ENCODE assay signal across 22 cellular contexts in genomic region chr21:44975720-44976555, GRCh38.
"Had no signal": no experiment of that assay in that cellular context is flagged by ENCODE, and none has a peak within 500 bp of the region (broad histone marks: within the 10 kb centered on the region; RNA-seq: fewer than 3 reads in every experiment).

No MANE protein-coding gene starts in this region.

- H3K9me3 ChIP-seq: colonic mucosa, gastrocnemius medialis, heart left ventricle, left lung, mucosa of descending colon, pancreas, sigmoid colon, thyroid gland had no signal

- ATAC-seq: activated CD4-positive, CD25-positive, alpha-beta regulatory T cell treated with anti-CD3 and anti-CD28 coated beads, Interleukin-2, amount 50 U/mL, for 24 hours; activated CD8-positive, alpha-beta T cell treated with anti-CD3 and anti-CD28 coated beads, Interleukin-2, amount 10 ng/mL, durations not matched to agents 7 days and 5 days; activated T-cell treated with anti-CD3 and anti-CD28 coated beads, Interleukin-2, amount 50 U/mL, for 4 hours; gastrocnemius medialis; heart left ventricle; left lung; mucosa of descending colon; naive thymus-derived CD4-positive, alpha-beta T cell had no signal

- H3K27me3 Mint-ChIP-seq: activated CD4-positive, alpha-beta T cell treated with anti-CD3 and anti-CD28 coated beads, Interleukin-2, amount 10 ng/mL, durations not matched to agents 7 days and 5 days; brain; memory B cell; naive thymus-derived CD4-positive, alpha-beta T cell had no signal

- H3K4me3 ChIP-seq: colonic mucosa, gastrocnemius medialis, heart left ventricle, left lung, mucosa of descending colon, pancreas, sigmoid colon, thyroid gland had no signal

- DNase-seq: activated CD4-positive, alpha-beta T cell treated with anti-CD3 and anti-CD28 coated beads, Interleukin-2, amount 10 ng/mL, durations not matched to agents 7 days and 5 days; activated CD8-positive, alpha-beta T cell treated with anti-CD3 and anti-CD28 coated beads, Interleukin-2, amount 10 ng/mL, durations not matched to agents 7 days and 5 days; activated naive CD4-positive, alpha-beta T cell treated with anti-CD3 and anti-CD28 coated beads for 36 hours; activated T-cell treated with anti-CD3 and anti-CD28 coated beads, Interleukin-2, amount 50 U/mL, for 4 hours; central memory CD4-positive, alpha-beta T cell; colonic mucosa; erythroblast; gastrocnemius medialis; kidney; mucosa of descending colon; naive thymus-derived CD4-positive, alpha-beta T cell; sigmoid colon; stimulated activated CD4-positive, alpha-beta T cell treated with anti-CD3 and anti-CD28 coated beads, Interleukin-12 subunit alpha, Interleukin-12 subunit beta, amount 100 ng/mL, for 4 hours; stimulated activated CD4-positive, alpha-beta T cell treated with anti-CD3 and anti-CD28 coated beads, Interleukin-1b, Interleukin-23, amount 100 ng/mL, for 48 hours; stimulated activated naive CD4-positive, alpha-beta T cell treated with Interleukin-2 at 50 U/mL for 16 hours had no signal

- H3K36me3 ChIP-seq: colonic mucosa, gastrocnemius medialis, pancreas had no signal

- H3K27ac Mint-ChIP-seq: activated CD4-positive, alpha-beta T cell treated with anti-CD3 and anti-CD28 coated beads, Interleukin-2, amount 10 ng/mL, durations not matched to agents 7 days and 5 days; activated CD8-positive, alpha-beta T cell treated with anti-CD3 and anti-CD28 coated beads, Interleukin-2, amount 10 ng/mL, durations not matched to agents 7 days and 5 days; activated naive CD4-positive, alpha-beta T cell treated with anti-CD3 and anti-CD28 coated beads for 36 hours; brain; memory B cell; naive thymus-derived CD4-positive, alpha-beta T cell had no signal

- H3K4me1 ChIP-seq: colonic mucosa, gastrocnemius medialis, heart left ventricle, left lung, pancreas, thyroid gland had no signal

- H3K4me3 Mint-ChIP-seq: activated CD4-positive, alpha-beta T cell treated with anti-CD3 and anti-CD28 coated beads, Interleukin-2, amount 10 ng/mL, durations not matched to agents 7 days and 5 days; activated CD8-positive, alpha-beta T cell treated with anti-CD3 and anti-CD28 coated beads, Interleukin-2, amount 10 ng/mL, durations not matched to agents 7 days and 5 days; activated naive CD4-positive, alpha-beta T cell treated with anti-CD3 and anti-CD28 coated beads for 36 hours; activated T-cell treated with anti-CD3 and anti-CD28 coated beads, Interleukin-2, amount 50 U/mL, for 4 hours; brain; memory B cell; naive thymus-derived CD4-positive, alpha-beta T cell had no signal

- H3K9me3 Mint-ChIP-seq: activated CD4-positive, alpha-beta T cell treated with anti-CD3 and anti-CD28 coated beads, Interleukin-2, amount 10 ng/mL, durations not matched to agents 7 days and 5 days; activated naive CD4-positive, alpha-beta T cell treated with anti-CD3 and anti-CD28 coated beads for 36 hours; activated T-cell treated with anti-CD3 and anti-CD28 coated beads, Interleukin-2, amount 50 U/mL, for 4 hours; brain; memory B cell; naive thymus-derived CD4-positive, alpha-beta T cell had no signal

- H3K27ac ChIP-seq: colonic mucosa, gastrocnemius medialis, heart left ventricle, left lung, pancreas, thyroid gland had no signal

- H3K4me1 Mint-ChIP-seq: activated CD4-positive, alpha-beta T cell treated with anti-CD3 and anti-CD28 coated beads, Interleukin-2, amount 10 ng/mL, durations not matched to agents 7 days and 5 days; memory B cell had no signal

- H3K27me3 ChIP-seq: colonic mucosa, gastrocnemius medialis, heart left ventricle, left lung, pancreas, sigmoid colon, thyroid gland had no signal
